ENCODE assay signal across 14 cellular contexts in genomic region chr17:7893226-7893880, GRCh38. TPM values are rescaled to one million over a fixed set of nuclear protein-coding genes. Genes with fewer than 3 reads are reported as not detected.
A peak's percentile ranks its signal among the peaks of the same experiment; 100 is the strongest.
DNase-seq lines count a peak whose midpoint lies in the region; ATAC-seq lines count a peak whose summit lies in the region.
"Had no signal": no experiment of that assay in that cellular context is flagged by ENCODE, and none has a peak within 500 bp of the region (broad histone marks: within the 10 kb centered on the region; RNA-seq: fewer than 3 reads in every experiment).

No MANE protein-coding gene starts in this region.

- no peak for DNase-seq in activated naive CD8-positive, alpha-beta T cell treated with anti-CD3 and anti-CD28 coated beads for 36 hours
- DNase-seq in naive thymus-derived CD4-positive, alpha-beta T cell: no peak
- no peak for DNase-seq in caudate nucleus (lab: John Stamatoyannopoulos, UW)
- DNase-seq: BE2C; CD8-positive, alpha-beta memory T cell; DMS79; NCI-H146; NCI-H2081; NCI-H510A treated with DMSO at 0.1 percent for 48 hours had no signal

- H3K36me3 Mint-ChIP-seq in activated naive CD8-positive, alpha-beta T cell treated with anti-CD3 and anti-CD28 coated beads for 36 hours: peaks cover 29% of the 10 kb centered on the region
- H3K36me3 Mint-ChIP-seq in naive thymus-derived CD4-positive, alpha-beta T cell: peaks cover 20 to 56% (median 41%) of the 10 kb centered on the region in 5 donors

- H3K36me3 ChIP-seq in BLaER1: peaks cover 91% of the 10 kb centered on the region
- peaks cover 88 to 95% (median 90%) of the 10 kb centered on the region in 11 experiments for H3K36me3 ChIP-seq in BLaER1 treated with 17β-estradiol and CSF1 and Interleukin-3, amounts not matched to agents 10 nM and 100 nM
- peaks cover 39 to 84% (median 52%) of the 10 kb centered on the region in 3 experiments for H3K36me3 ChIP-seq in naive thymus-derived CD4-positive, alpha-beta T cell (ENCODE audit: control insufficient read depth in 2 of 3, insufficient read depth in 3 of 3, low read length in 3 of 3)

- H3K27ac ChIP-seq in BLaER1: no peak overlapping the region
- H3K27ac ChIP-seq in BLaER1 treated with 17β-estradiol and CSF1 and Interleukin-3, amounts not matched to agents 10 nM and 100 nM: peak overlapping the region in 3 of 11 experiments; percentile 9 to 31 (median 26); a peak in 2 of 22 replicates
- H3K27ac ChIP-seq in naive thymus-derived CD4-positive, alpha-beta T cell (ENCODE audit: low read depth, low read length): no peak overlapping the region
- H3K27ac ChIP-seq in caudate nucleus (ENCODE audit: low read depth, low read length): no peak overlapping the region

- H3K4me3 Mint-ChIP-seq in activated naive CD8-positive, alpha-beta T cell treated with anti-CD3 and anti-CD28 coated beads for 36 hours: no peak overlapping the region
- no peak overlapping the region for H3K4me3 Mint-ChIP-seq in naive thymus-derived CD4-positive, alpha-beta T cell

- H3K27me3 ChIP-seq in BLaER1: no peaks in the 10 kb centered on the region
- no peaks in the 10 kb centered on the region for H3K27me3 ChIP-seq in BLaER1 treated with 17β-estradiol and CSF1 and Interleukin-3, amounts not matched to agents 10 nM and 100 nM
- H3K27me3 ChIP-seq in naive thymus-derived CD4-positive, alpha-beta T cell (ENCODE audit: control insufficient read depth in 2 of 2, insufficient read depth in 2 of 2, low read length in 2 of 2): no peaks in the 10 kb centered on the region
- H3K27me3 ChIP-seq: BE2C had no signal

- H3K4me3 ChIP-seq in BLaER1: no peak overlapping the region
- no peak overlapping the region for H3K4me3 ChIP-seq in BLaER1 treated with 17β-estradiol and CSF1 and Interleukin-3, amounts not matched to agents 10 nM and 100 nM
- no peak overlapping the region for H3K4me3 ChIP-seq in naive thymus-derived CD4-positive, alpha-beta T cell (ENCODE audit: low read length)

- H3K4me2 ChIP-seq in BLaER1: no peak overlapping the region
- H3K4me2 ChIP-seq in BLaER1 treated with 17β-estradiol and CSF1 and Interleukin-3, amounts not matched to agents 10 nM and 100 nM: no peak overlapping the region

- no peak for ATAC-seq in naive thymus-derived CD4-positive, alpha-beta T cell
- no peak for ATAC-seq in GM21423 (IDR thresholded peaks at IDR 0.05; ENCODE audit: unreplicated experiment)
- ATAC-seq in HG03378 (IDR thresholded peaks at IDR 0.05; ENCODE audit: unreplicated experiment): no peak
- ATAC-seq: Panc1 had no signal

- no peaks in the 10 kb centered on the region for H3K9me3 ChIP-seq in BLaER1
- H3K9me3 ChIP-seq in BLaER1 treated with 17β-estradiol and CSF1 and Interleukin-3, amounts not matched to agents 10 nM and 100 nM (replicated peaks in 1 of 11): no peaks in the 10 kb centered on the region
- H3K9me3 ChIP-seq in naive thymus-derived CD4-positive, alpha-beta T cell (ENCODE audit: control insufficient read depth in 2 of 3, low read length in 3 of 3): no peaks in the 10 kb centered on the region
- H3K9me3 ChIP-seq: BE2C had no signal

- H3K4me1 Mint-ChIP-seq in activated naive CD8-positive, alpha-beta T cell treated with anti-CD3 and anti-CD28 coated beads for 36 hours: peaks cover 4% of the 10 kb centered on the region
- peaks cover 8 to 33% (median 25%) of the 10 kb centered on the region in 7 donors for H3K4me1 Mint-ChIP-seq in naive thymus-derived CD4-positive, alpha-beta T cell

- CTCF ChIA-PET in naive thymus-derived CD4-positive, alpha-beta T cell (lab: Charles Lee): interaction anchor here (0.6 to 0.8 kb wide), 3 partner anchors 30 to 597 kb away, joined by 3 read pairs; no protein-coding TSS in a partner anchor

- H4K20me1 ChIP-seq in BLaER1: peaks cover 62% of the 10 kb centered on the region
- H4K20me1 ChIP-seq in BLaER1 treated with 17β-estradiol and CSF1 and Interleukin-3, amounts not matched to agents 10 nM and 100 nM: peaks cover 6 to 95% (median 72%) of the 10 kb centered on the region in 11 experiments; a peak in 20 of 22 replicates

- POLR2A ChIA-PET in naive thymus-derived CD4-positive, alpha-beta T cell (lab: Charles Lee): interaction anchor here (0.6 kb wide), 1 partner anchor 487 kb away, joined by 3 read pairs; no protein-coding TSS in a partner anchor

- H3K4me1 ChIP-seq in BLaER1: peaks cover 22% of the 10 kb centered on the region
- peaks cover 20 to 31% (median 22%) of the 10 kb centered on the region in 10 experiments for H3K4me1 ChIP-seq in BLaER1 treated with 17β-estradiol and CSF1 and Interleukin-3, amounts not matched to agents 10 nM and 100 nM
- peaks cover 12 to 15% of the 10 kb centered on the region in 2 donors for H3K4me1 ChIP-seq in naive thymus-derived CD4-positive, alpha-beta T cell (ENCODE audit: control insufficient read depth in 2 of 2, insufficient read depth in 2 of 2, low read length in 2 of 2)
- H3K4me1 ChIP-seq: BE2C had no signal

- no peaks in the 10 kb centered on the region for H3K9me3 Mint-ChIP-seq in activated naive CD8-positive, alpha-beta T cell treated with anti-CD3 and anti-CD28 coated beads for 36 hours
- H3K9me3 Mint-ChIP-seq in naive thymus-derived CD4-positive, alpha-beta T cell: no peaks in the 10 kb centered on the region
- H3K9me3 Mint-ChIP-seq: CD8-positive, alpha-beta memory T cell had no signal

- intact Hi-C loops in naive thymus-derived CD4-positive, alpha-beta T cell (cut with micrococcal nuclease): no loop called here

- H3K9ac ChIP-seq in BLaER1: peak overlapping the region; percentile 6; the same call in 1 of the 2 replicates
- H3K9ac ChIP-seq in BLaER1 treated with 17β-estradiol and CSF1 and Interleukin-3, amounts not matched to agents 10 nM and 100 nM: peak overlapping the region in 8 of 11 experiments; percentile 16 to 49 (median 38); a peak in 5 of 22 replicates

- H3K27ac Mint-ChIP-seq in activated naive CD8-positive, alpha-beta T cell treated with anti-CD3 and anti-CD28 coated beads for 36 hours: peak overlapping the region; percentile 40
- H3K27ac Mint-ChIP-seq in naive thymus-derived CD4-positive, alpha-beta T cell: peak overlapping the region in 5 of 9 donors; percentile 15 to 54 (median 32)

- no peaks in the 10 kb centered on the region for H3K27me3 Mint-ChIP-seq in activated naive CD8-positive, alpha-beta T cell treated with anti-CD3 and anti-CD28 coated beads for 36 hours
- no peaks in the 10 kb centered on the region for H3K27me3 Mint-ChIP-seq in naive thymus-derived CD4-positive, alpha-beta T cell
- H3K27me3 Mint-ChIP-seq: CD8-positive, alpha-beta memory T cell had no signal

RNA-seq across cellular contexts. Expression of gene CHD3, which starts 4.8 kb away (rescaled TPM):
- total RNA-seq in activated naive CD8-positive, alpha-beta T cell treated with anti-CD3 and anti-CD28 coated beads for 36 hours: 100 to 1,000 TPM; 123 to 129 TPM
- 100 to 1,000 TPM; 189 to 417 (median 359) TPM for total RNA-seq in naive thymus-derived CD4-positive, alpha-beta T cell
- polyA plus RNA-seq in naive thymus-derived CD4-positive, alpha-beta T cell: 10 to 100 TPM; 12.7 to 39.3 TPM

RNA-seq across cellular contexts. Expression of gene RNF227, which starts 22.7 kb away (rescaled TPM):
- 1 to 10 TPM; 4.0 to 4.1 TPM for total RNA-seq in activated naive CD8-positive, alpha-beta T cell treated with anti-CD3 and anti-CD28 coated beads for 36 hours
- total RNA-seq in naive thymus-derived CD4-positive, alpha-beta T cell: 1 to 10 TPM; 2.6 to 8.2 (median 5.5) TPM
- polyA plus RNA-seq in naive thymus-derived CD4-positive, alpha-beta T cell: 1 to 10 TPM; 3.2 to 4.9 TPM

RNA-seq across cellular contexts. Expression of gene CYB5D1, which starts 35.5 kb away (rescaled TPM):
- total RNA-seq in activated naive CD8-positive, alpha-beta T cell treated with anti-CD3 and anti-CD28 coated beads for 36 hours: 10 to 100 TPM; 18.6 to 20.1 TPM
- total RNA-seq in naive thymus-derived CD4-positive, alpha-beta T cell: 10 to 100 TPM in 2 of 5 experiments, 1 to 10 TPM in 3; 8.4 to 14.2 (median 9.5) TPM
- 1 to 10 TPM; 7.5 to 7.9 TPM for polyA plus RNA-seq in naive thymus-derived CD4-positive, alpha-beta T cell

RNA-seq across cellular contexts. Expression of gene NAA38, which starts 36.0 kb away (rescaled TPM):
- total RNA-seq in activated naive CD8-positive, alpha-beta T cell treated with anti-CD3 and anti-CD28 coated beads for 36 hours: 10 to 100 TPM; 65.2 to 66.6 TPM
- total RNA-seq in naive thymus-derived CD4-positive, alpha-beta T cell: 10 to 100 TPM; 22.1 to 63.8 (median 24.9) TPM
- polyA plus RNA-seq in naive thymus-derived CD4-positive, alpha-beta T cell: 100 to 1,000 TPM; 113 to 132 TPM

RNA-seq across cellular contexts. Expression of gene KCNAB3, which starts 36.3 kb away (rescaled TPM):
- 1 to 10 TPM; 7.5 to 8.4 TPM for total RNA-seq in activated naive CD8-positive, alpha-beta T cell treated with anti-CD3 and anti-CD28 coated beads for 36 hours
- 10 to 100 TPM in 4 of 5 experiments, 1 to 10 TPM in 1; 9.4 to 18.0 (median 17.5) TPM for total RNA-seq in naive thymus-derived CD4-positive, alpha-beta T cell
- polyA plus RNA-seq in naive thymus-derived CD4-positive, alpha-beta T cell: under 1 TPM; 0.10 to 0.25 TPM
- polyA plus RNA-seq: CD8-positive, alpha-beta memory T cell had no signal
